1 cellular context compared by ENCODE assay signal in genomic region chr6:158999669-159000403, GRCh38.
TF ChIP-seq lines count a peak whose summit lies in the region.

A gene with protein sequence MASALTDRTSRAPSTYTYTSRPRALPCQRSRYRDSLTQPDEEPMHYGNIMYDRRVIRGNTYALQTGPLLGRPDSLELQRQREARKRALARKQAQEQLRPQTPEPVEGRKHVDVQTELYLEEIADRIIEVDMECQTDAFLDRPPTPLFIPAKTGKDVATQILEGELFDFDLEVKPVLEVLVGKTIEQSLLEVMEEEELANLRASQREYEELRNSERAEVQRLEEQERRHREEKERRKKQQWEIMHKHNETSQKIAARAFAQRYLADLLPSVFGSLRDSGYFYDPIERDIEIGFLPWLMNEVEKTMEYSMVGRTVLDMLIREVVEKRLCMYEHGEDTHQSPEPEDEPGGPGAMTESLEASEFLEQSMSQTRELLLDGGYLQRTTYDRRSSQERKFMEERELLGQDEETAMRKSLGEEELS (minus strand): TSS chr6:159000202. CDS start chr6:158999550, 652 bp downstream.

TF ChIP-seq in HEK293, 187 proteins besides CTCF, POLR2A, EP300 and RAD21 (continued from another document):
- TF ChIP-seq, protein P1, sequence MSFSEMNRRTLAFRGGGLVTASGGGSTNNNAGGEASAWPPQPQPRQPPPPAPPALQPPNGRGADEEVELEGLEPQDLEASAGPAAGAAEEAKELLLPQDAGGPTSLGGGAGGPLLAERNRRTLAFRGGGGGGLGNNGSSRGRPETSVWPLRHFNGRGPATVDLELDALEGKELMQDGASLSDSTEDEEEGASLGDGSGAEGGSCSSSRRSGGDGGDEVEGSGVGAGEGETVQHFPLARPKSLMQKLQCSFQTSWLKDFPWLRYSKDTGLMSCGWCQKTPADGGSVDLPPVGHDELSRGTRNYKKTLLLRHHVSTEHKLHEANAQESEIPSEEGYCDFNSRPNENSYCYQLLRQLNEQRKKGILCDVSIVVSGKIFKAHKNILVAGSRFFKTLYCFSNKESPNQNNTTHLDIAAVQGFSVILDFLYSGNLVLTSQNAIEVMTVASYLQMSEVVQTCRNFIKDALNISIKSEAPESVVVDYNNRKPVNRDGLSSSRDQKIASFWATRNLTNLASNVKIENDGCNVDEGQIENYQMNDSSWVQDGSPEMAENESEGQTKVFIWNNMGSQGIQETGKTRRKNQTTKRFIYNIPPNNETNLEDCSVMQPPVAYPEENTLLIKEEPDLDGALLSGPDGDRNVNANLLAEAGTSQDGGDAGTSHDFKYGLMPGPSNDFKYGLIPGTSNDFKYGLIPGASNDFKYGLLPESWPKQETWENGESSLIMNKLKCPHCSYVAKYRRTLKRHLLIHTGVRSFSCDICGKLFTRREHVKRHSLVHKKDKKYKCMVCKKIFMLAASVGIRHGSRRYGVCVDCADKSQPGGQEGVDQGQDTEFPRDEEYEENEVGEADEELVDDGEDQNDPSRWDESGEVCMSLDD (tag by site-specific recombination; IDR thresholded peaks at IDR 0.05), result peak; percentile 52; the same call in 1 of the 2 replicates
- TF ChIP-seq ZNF76 (tag by site-specific recombination; IDR thresholded peaks at IDR 0.05; ENCODE audit: borderline replicate concordance, low read depth) (peak; percentile 83; the same call in 1 of the 2 replicates), GLI4 (tag by site-specific recombination; IDR thresholded peaks at IDR 0.05) (0 out of 2 replicates have a peak, but pooled peaks have one; percentile 67), PRDM10 (tag by site-specific recombination; IDR thresholded peaks at IDR 0.05) (peak; percentile 74)
